In the genomic region with DNA sequence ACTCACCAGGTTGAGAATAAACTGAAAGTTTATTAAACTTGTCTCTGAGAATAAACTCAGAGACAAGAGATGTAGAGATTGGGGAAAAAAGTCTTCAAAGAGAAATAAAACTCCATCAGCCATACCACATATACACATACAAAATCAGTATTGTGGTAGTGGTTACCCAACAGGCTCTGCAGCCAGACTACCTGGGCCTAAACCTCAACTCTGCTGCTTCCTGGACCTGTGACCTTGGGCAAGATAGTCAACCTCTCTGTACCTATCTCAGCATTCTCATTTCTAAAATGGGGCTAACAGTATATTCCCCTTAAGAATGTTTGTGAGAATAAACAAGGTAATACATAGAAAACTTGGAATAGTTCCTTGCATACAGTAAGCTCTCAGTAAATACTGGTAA, we compare ENCODE assay signal across 17 cellular contexts. TPM values are rescaled to one million over a fixed set of nuclear protein-coding genes. Genes with fewer than 3 reads are reported as not detected.
DNase-seq lines count a peak whose midpoint lies in the region; ATAC-seq and TF ChIP-seq lines count a peak whose summit lies in the region.
"Had no signal": no experiment of that assay in that cellular context is flagged by ENCODE, and none has a peak within 500 bp of the region (broad histone marks: within the 10 kb centered on the region; RNA-seq: fewer than 3 reads in every experiment).

No MANE protein-coding gene starts in this region.

- no peaks in the 10 kb centered on the region for H3K9me3 Mint-ChIP-seq in activated CD4-positive, alpha-beta memory T cell treated with anti-CD3 and anti-CD28 coated beads, Interleukin-2, amount 10 ng/mL, durations not matched to agents 7 days and 5 days
- H3K9me3 Mint-ChIP-seq in naive thymus-derived CD8-positive, alpha-beta T cell = peaks cover 0 to 8% (median 0%) of the 10 kb centered on the region in 9 donors
- H3K9me3 Mint-ChIP-seq: nephron, type B pancreatic cell had no signal

- H3K27ac Mint-ChIP-seq in activated CD4-positive, alpha-beta memory T cell treated with anti-CD3 and anti-CD28 coated beads, Interleukin-2, amount 10 ng/mL, durations not matched to agents 7 days and 5 days = peak overlapping the region; percentile 63
- peak overlapping the region; percentile 84 to 98 (median 93) for H3K27ac Mint-ChIP-seq in naive thymus-derived CD8-positive, alpha-beta T cell
- H3K27ac Mint-ChIP-seq: type B pancreatic cell had no signal

- no peak overlapping the region for H3K4me3 ChIP-seq in PC-3 (ENCODE audit: low read length)
- H3K4me3 ChIP-seq: body of pancreas, lower lobe of right lung, MG63, spleen had no signal

- POLR2A ChIA-PET in activated CD4-positive, alpha-beta memory T cell treated with anti-CD3 and anti-CD28 coated beads, Interleukin-2, amount 10 ng/mL, durations not matched to agents 7 days and 5 days (lab: Charles Lee) = interaction anchor here (0.6 to 5.9 kb wide), 5 partner anchors 8 to 18 kb away, joined by 3 to 146 read pairs (median 17); a partner anchor contains a TSS
- POLR2A ChIA-PET in naive thymus-derived CD8-positive, alpha-beta T cell (lab: Charles Lee) = interaction anchor here (0.6 to 11.2 kb wide), 4 partner anchors 10 to 73 kb away, joined by 4 to 307 read pairs (median 6); a partner anchor contains a TSS
- POLR2A ChIA-PET in PC-3 (lab: Charles Lee; ENCODE audit: unreplicated experiment) = no interaction called here

- CTCF ChIA-PET in activated CD4-positive, alpha-beta memory T cell treated with anti-CD3 and anti-CD28 coated beads, Interleukin-2, amount 10 ng/mL, durations not matched to agents 7 days and 5 days (lab: Charles Lee) = interaction anchor here (2.0 kb wide), 1 partner anchor 15 kb away, joined by 17 read pairs; a partner anchor contains a TSS
- CTCF ChIA-PET in PC-3 (lab: Charles Lee) = no interaction called here

- H3K9me2 ChIP-seq in PC-3 (replicated peaks; ENCODE audit: low read length) = no peaks in the 10 kb centered on the region

- intact Hi-C loops in PC-3 (cut with micrococcal nuclease) = no loop called here

- ATAC-seq in GM18502 (IDR thresholded peaks at IDR 0.05; ENCODE audit: poor library complexity, unreplicated experiment) (peak; percentile 28), GM19351 (IDR thresholded peaks at IDR 0.05; ENCODE audit: unreplicated experiment) (peak; percentile 23), GM21423 (IDR thresholded peaks at IDR 0.05; ENCODE audit: unreplicated experiment) (no peak), PC-3 (no peak)
- peak; percentile 16 to 30 for ATAC-seq in naive thymus-derived CD8-positive, alpha-beta T cell
- ATAC-seq: body of pancreas, lower lobe of right lung had no signal

- no peaks in the 10 kb centered on the region for H3K36me3 ChIP-seq in PC-3 (ENCODE audit: low read depth, low read length)
- H3K36me3 ChIP-seq: BE2C, lower lobe of right lung, MG63, spleen had no signal

- peak overlapping the region; percentile 18 for H3K4me3 Mint-ChIP-seq in activated CD4-positive, alpha-beta memory T cell treated with anti-CD3 and anti-CD28 coated beads, Interleukin-2, amount 10 ng/mL, durations not matched to agents 7 days and 5 days
- H3K4me3 Mint-ChIP-seq in naive thymus-derived CD8-positive, alpha-beta T cell = peak overlapping the region in 9 of 10 donors; percentile 42 to 74 (median 52)
- H3K4me3 Mint-ChIP-seq: nephron, type B pancreatic cell had no signal

- H3K4me1 Mint-ChIP-seq in activated CD4-positive, alpha-beta memory T cell treated with anti-CD3 and anti-CD28 coated beads, Interleukin-2, amount 10 ng/mL, durations not matched to agents 7 days and 5 days = peaks cover 64% of the 10 kb centered on the region
- peaks cover 40 to 85% (median 78%) of the 10 kb centered on the region in 4 donors for H3K4me1 Mint-ChIP-seq in naive thymus-derived CD8-positive, alpha-beta T cell

- no peak overlapping the region for H3K27ac ChIP-seq in PC-3 (ENCODE audit: low read length)
- H3K27ac ChIP-seq: body of pancreas, epithelial cell of prostate, lower lobe of right lung, spleen had no signal

- H4K20me1 ChIP-seq in PC-3 (ENCODE audit: low read length) = no peaks in the 10 kb centered on the region

- peaks cover 17% of the 10 kb centered on the region for H3K36me3 Mint-ChIP-seq in activated CD4-positive, alpha-beta memory T cell treated with anti-CD3 and anti-CD28 coated beads, Interleukin-2, amount 10 ng/mL, durations not matched to agents 7 days and 5 days (ENCODE audit: low read depth)
- peaks cover 0 to 13% (median 0%) of the 10 kb centered on the region in 3 donors for H3K36me3 Mint-ChIP-seq in naive thymus-derived CD8-positive, alpha-beta T cell
- H3K36me3 Mint-ChIP-seq: type B pancreatic cell had no signal

- no peaks in the 10 kb centered on the region for H3K9me3 ChIP-seq in PC-3 (ENCODE audit: low read length)
- H3K9me3 ChIP-seq: BE2C, body of pancreas, lower lobe of right lung, MG63, spleen had no signal

- no peaks in the 10 kb centered on the region for H3K79me2 ChIP-seq in PC-3 (ENCODE audit: low read length)

- no peaks in the 10 kb centered on the region for H3K27me3 ChIP-seq in PC-3 (ENCODE audit: low read length)
- H3K27me3 ChIP-seq: BE2C, body of pancreas, MG63, spleen had no signal

- H2AFZ ChIP-seq in PC-3 (ENCODE audit: low read length) = no peak overlapping the region

- no TSS peak for BruUV-seq in PC-3 (replicated peaks; lab: Mats Ljungman, UMichigan)

- no peak for TF ChIP-seq CTCF in PC-3 (conservative IDR thresholded peaks at IDR 0.05; ENCODE audit: low read depth, low read length)

- no peaks in the 10 kb centered on the region for H3F3A ChIP-seq in PC-3 (ENCODE audit: low read length, unreplicated experiment)

- DNase-seq in activated CD4-positive, alpha-beta memory T cell treated with anti-CD3 and anti-CD28 coated beads, Interleukin-2, amount 10 ng/mL, durations not matched to agents 7 days and 5 days = peak; percentile 37
- DNase-seq in naive thymus-derived CD8-positive, alpha-beta T cell = peak in 2 of 10 donors; percentile 17 to 31
- DNase-seq in DMS53 treated with DMSO at 0.1 percent for 48 hours (lab: John Stamatoyannopoulos, UW; ENCODE audit: unreplicated experiment) = no peak
- no peak for DNase-seq in PC-3
- DNase-seq: activated CD4-positive, CD25-positive, alpha-beta regulatory T cell treated with anti-CD3 and anti-CD28 coated beads, Interleukin-2, amount 50 U/mL, for 72 hours; BE2C; body of pancreas; lower lobe of right lung; MG63; spleen; T-helper 9 cell had no signal

- no peaks in the 10 kb centered on the region for H3K27me3 Mint-ChIP-seq in activated CD4-positive, alpha-beta memory T cell treated with anti-CD3 and anti-CD28 coated beads, Interleukin-2, amount 10 ng/mL, durations not matched to agents 7 days and 5 days
- H3K27me3 Mint-ChIP-seq in naive thymus-derived CD8-positive, alpha-beta T cell = no peaks in the 10 kb centered on the region
- H3K27me3 Mint-ChIP-seq: type B pancreatic cell had no signal

- no peak overlapping the region for H3K4me2 ChIP-seq in PC-3 (ENCODE audit: low read length)

- H3K9ac ChIP-seq in PC-3 (ENCODE audit: low read length) = no peak overlapping the region

- H3K4me1 ChIP-seq in PC-3 (ENCODE audit: insufficient read depth, low read length) = peaks cover 14% of the 10 kb centered on the region
- H3K4me1 ChIP-seq: BE2C, lower lobe of right lung had no signal

RNA-seq across cellular contexts. Expression of a gene that starts 15.3 kb away (rescaled TPM):
- 10 to 100 TPM; 16.7 to 18.5 TPM for total RNA-seq in activated CD4-positive, alpha-beta memory T cell treated with anti-CD3 and anti-CD28 coated beads, Interleukin-2, amount 10 ng/mL, durations not matched to agents 7 days and 5 days
- 10 to 100 TPM; 32.2 to 32.6 TPM for total RNA-seq in naive thymus-derived CD8-positive, alpha-beta T cell
- polyA plus RNA-seq in naive thymus-derived CD8-positive, alpha-beta T cell = 10 to 100 TPM; 26.1 to 26.6 (median 26.2) TPM
- total RNA-seq in PC-3 (2014; rRNA removed) = 1.3 and 4.5 TPM in 2 replicates

Comparison
In these comparisons a context has a peak if more than half of its experiments do, and no peak if none do; other contexts are left out.
1. ATAC-seq: peak in GM18502 (single experiment), GM19351 (single experiment) and naive thymus-derived CD8-positive, alpha-beta T cell (2 of 2); none in GM21423 (single experiment) and PC-3 (single experiment).